ENCODE assay signal across 11 cellular contexts in the genomic region with DNA sequence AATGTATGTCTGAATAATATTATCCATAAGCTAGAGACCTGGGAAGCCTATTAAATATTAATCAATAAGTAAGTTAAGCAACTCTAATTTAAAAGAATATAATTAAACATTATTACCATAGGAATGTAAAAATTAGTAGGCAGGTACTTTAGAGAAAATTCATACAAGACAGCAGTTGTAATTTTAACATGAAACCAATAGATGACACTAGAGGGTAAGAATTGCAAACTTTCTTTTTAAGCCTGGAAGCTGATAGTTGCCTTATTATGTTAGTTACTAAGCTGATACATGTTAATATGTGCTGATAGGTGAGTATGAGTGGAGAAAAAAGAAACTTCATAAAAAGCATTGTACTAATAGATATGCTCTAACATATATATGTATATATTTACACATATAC.
DNase-seq lines count a peak whose midpoint lies in the region; FAIRE-seq and TF ChIP-seq lines count a peak whose summit lies in the region.
"Had no signal": no experiment of that assay in that cellular context is flagged by ENCODE, and none has a peak within 500 bp of the region (broad histone marks: within the 10 kb centered on the region; RNA-seq: fewer than 3 reads in every experiment).

No MANE protein-coding gene starts in this region.

- no peaks in the 10 kb centered on the region for H3K36me3 ChIP-seq in small intestine (ENCODE audit: control insufficient read depth in 2 of 2, insufficient read depth in 2 of 2, low read length in 2 of 2)

- intact Hi-C loops in posterior vena cava (cut with DNase I) = no loop called here

- H3K27me3 Mint-ChIP-seq in nephron (ENCODE audit: low read depth) = no peaks in the 10 kb centered on the region

- no peaks in the 10 kb centered on the region for H3K9me3 ChIP-seq in small intestine (ENCODE audit: control insufficient read depth, low read depth)

- H3K27ac Mint-ChIP-seq in nephron = no peak overlapping the region

- DNase-seq in DMS 273 (lab: John Stamatoyannopoulos, UW; ENCODE audit: unreplicated experiment) (peak; percentile 40), DMS 273 treated with DMSO at 0.1 percent for 48 hours (lab: John Stamatoyannopoulos, UW) (no peak), astrocyte of the hippocampus (ENCODE audit: low read depth, low spot score) (peak; percentile 2), small intestine (no peak), GM19238 (ENCODE audit: insufficient read length, low spot score) (no peak), posterior vena cava (ENCODE audit: low spot score) (no peak)
- DNase-seq: 8988T, amygdala, T-helper 9 cell had no signal

- no peak overlapping the region for H3K4me3 ChIP-seq in small intestine (ENCODE audit: low read depth in 1 of 2, low read length in 2 of 2)

- H3K4me1 ChIP-seq in small intestine (ENCODE audit: control insufficient read depth in 2 of 2, insufficient read depth in 1 of 2, low read depth in 1 of 2, low read length in 1 of 2) = no peaks in the 10 kb centered on the region

- no peak overlapping the region for H3K4me3 Mint-ChIP-seq in nephron

- H3K9me3 Mint-ChIP-seq in nephron = no peaks in the 10 kb centered on the region

- TF ChIP-seq CTCF in LNCAP (IDR thresholded peaks at IDR 0.05) (peak; percentile 28; the same call in 1 of the 2 replicates), nephron (IDR thresholded peaks at IDR 0.05; ENCODE audit: unreplicated experiment in 3 of 3) (peak; percentile 58 to 87 (median 71))

- H3K4me1 Mint-ChIP-seq in nephron = no peaks in the 10 kb centered on the region

- H3K36me3 Mint-ChIP-seq in nephron (ENCODE audit: low read depth) = no peaks in the 10 kb centered on the region

- no peak for FAIRE-seq in small intestine (lab: Jason Lieb, UNC)

- no peak overlapping the region for H3K27ac ChIP-seq in small intestine (ENCODE audit: low read depth in 1 of 2, low read length in 1 of 2)

- H3K27me3 ChIP-seq in small intestine (ENCODE audit: control insufficient read depth in 2 of 2, insufficient read depth in 2 of 2, low read length in 2 of 2) = no peaks in the 10 kb centered on the region

Comparison
In these comparisons a context has a peak if more than half of its experiments do, and no peak if none do; other contexts are left out.
1. DNase-seq: peak in DMS 273 (single experiment) and astrocyte of the hippocampus (single experiment); none in DMS 273 treated with DMSO at 0.1 percent for 48 hours (single experiment), small intestine (single experiment), GM19238 (single experiment) and posterior vena cava (single experiment).